Comparison of ENCODE assay signal across 2 cellular contexts in genomic region chr16:11725457-11725856, GRCh38.
TF ChIP-seq lines count a peak whose summit lies in the region.

No MANE protein-coding gene starts in this region.

TF ChIP-seq in IMR-90, 13 proteins besides CTCF, POLR2A, EP300 and RAD21:
- no peak for TF ChIP-seq SMC3 (IDR thresholded peaks at IDR 0.05; ENCODE audit: low read depth, low read length)
- no peak for TF ChIP-seq BHLHE40 (IDR thresholded peaks at IDR 0.05; ENCODE audit: low read depth, low read length)
- TF ChIP-seq MAFK (IDR thresholded peaks at IDR 0.05; ENCODE audit: low read depth, low read length), result no peak
- TF ChIP-seq NFE2L2 (IDR thresholded peaks at IDR 0.05; ENCODE audit: low read depth, low read length), result no peak
- TF ChIP-seq MAZ (IDR thresholded peaks at IDR 0.05; ENCODE audit: borderline replicate concordance, low read depth, low read length), result no peak

TF ChIP-seq in HepG2, 621 proteins besides CTCF, POLR2A, EP300 and RAD21:
- TF ChIP-seq LCORL (IDR thresholded peaks at IDR 0.05) (no peak), LCORL (CRISPR knock-in tag; IDR thresholded peaks at IDR 0.05) (no peak), ZNF451 (CRISPR knock-in tag; IDR thresholded peaks at IDR 0.05) (no peak), KLF15 (CRISPR knock-in tag; IDR thresholded peaks at IDR 0.05; ENCODE audit: borderline replicate concordance) (no peak), HNRNPH1 (optimal IDR thresholded peaks at IDR 0.05; ENCODE audit: low read depth, low read length) (no peak), ZHX1 (CRISPR knock-in tag; IDR thresholded peaks at IDR 0.05; ENCODE audit: low read depth) (no peak), ZNF75D (CRISPR knock-in tag; IDR thresholded peaks at IDR 0.05; ENCODE audit: borderline replicate concordance) (no peak), RBFOX2 (IDR thresholded peaks at IDR 0.05; ENCODE audit: low read depth, low read length) (0 out of 2 replicates have a peak, but pooled peaks have one; percentile 11)
